26 cellular contexts compared by ENCODE assay signal in the genomic region with DNA sequence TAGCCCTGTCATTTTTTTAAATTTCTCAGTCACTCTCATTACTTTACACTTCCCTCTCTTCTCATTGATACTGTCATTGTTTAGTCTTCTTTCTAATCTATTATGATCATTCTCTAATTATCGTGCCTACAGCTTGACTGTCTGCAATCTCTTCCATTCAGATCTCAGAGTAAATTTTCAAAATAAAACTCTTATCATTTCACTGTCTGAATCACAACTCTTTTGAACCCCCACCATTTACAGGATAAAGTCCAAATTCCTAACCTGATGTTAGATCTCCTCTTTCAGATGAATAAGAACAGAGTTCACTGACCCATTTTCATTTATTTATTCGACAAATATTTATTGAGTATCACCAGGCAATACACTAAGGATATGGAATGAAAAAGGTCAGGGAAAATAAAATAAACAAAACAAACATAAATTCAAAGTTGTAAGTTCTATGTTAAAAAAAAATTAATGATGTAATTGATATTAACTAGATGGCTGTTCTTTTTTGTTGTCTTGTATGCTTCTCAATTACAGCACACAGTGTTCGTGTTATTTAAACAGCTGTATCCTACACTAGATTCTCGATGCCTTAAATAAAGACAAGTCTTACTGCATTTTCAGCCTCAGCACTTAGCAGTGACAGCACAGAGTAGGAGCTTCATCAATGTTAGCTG.
"Had no signal": no experiment of that assay in that cellular context is flagged by ENCODE, and none has a peak within 500 bp of the region (broad histone marks: within the 10 kb centered on the region; RNA-seq: fewer than 3 reads in every experiment).

No MANE protein-coding gene starts in this region.

- H3K4me1 ChIP-seq: left lung, right atrium auricular region, stomach, testis, transverse colon, upper lobe of left lung, vagina had no signal

- H3K27me3 Mint-ChIP-seq: natural killer cell treated with Interleukin-12 subunit alpha and Interleukin-12 subunit beta and Interleukin-15 and Interleukin-18, amount 100 ng/mL, for 72 hours; progenitor cell of endocrine pancreas; stimulated activated naive B cell treated with anti-CD40 and anti-IgM and Interleukin-4, amounts not matched to agents 10 μg/mL and 1 μg/mL and 100 μg/mL, for 72 hours had no signal

- H3K27me3 ChIP-seq: hepatocyte, left lung, ovary, right atrium auricular region, stomach, testis, thyroid gland, transverse colon, upper lobe of left lung, vagina had no signal

- H3K4me3 ChIP-seq: hepatocyte, left lung, lung, mucosa of descending colon, ovary, right atrium auricular region, skin epidermis, stomach, testis, thyroid gland, transverse colon, upper lobe of left lung, vagina had no signal

- DNase-seq: kidney glomerular epithelial cell; left cardiac atrium; left lung; midbrain; mucosa of descending colon; naive thymus-derived CD4-positive, alpha-beta T cell; ovary; stimulated activated CD4-positive, alpha-beta T cell treated with anti-CD3 and anti-CD28 coated beads, Interleukin-12 subunit alpha, Interleukin-12 subunit beta, amount 100 ng/mL, for 4 hours; stimulated activated CD4-positive, alpha-beta T cell treated with anti-CD3 and anti-CD28 coated beads, Interleukin-15, amount 100 ng/mL, for 24 hours; stimulated activated CD4-positive, alpha-beta T cell treated with anti-CD3 and anti-CD28 coated beads, Interleukin-2, amount 100 ng/mL, for 24 hours; stimulated activated CD4-positive, alpha-beta T cell treated with anti-CD3 and anti-CD28 coated beads, Interleukin-4, amount 100 ng/mL, for 1 hour; stimulated activated naive B cell treated with anti-CD40 and anti-IgM and Interleukin-4, amounts not matched to agents 10 μg/mL and 1 μg/mL and 100 μg/mL, for 72 hours; stimulated activated naive CD8-positive, alpha-beta T cell treated with anti-CD3 and anti-CD28 coated beads, Interleukin-15, Interleukin-2, amounts not matched to agents 100 U/mL and 50 U/mL, for 24 hours; stomach; testis; thyroid gland; transverse colon; upper lobe of left lung had no signal

- H3K4me1 Mint-ChIP-seq: naive thymus-derived CD4-positive, alpha-beta T cell; stimulated activated naive B cell treated with anti-CD40 and anti-IgM and Interleukin-4, amounts not matched to agents 10 μg/mL and 1 μg/mL and 100 μg/mL, for 72 hours had no signal

- ATAC-seq: left cardiac atrium; left lung; mucosa of descending colon; naive thymus-derived CD4-positive, alpha-beta T cell; natural killer cell treated with Interleukin-12 subunit alpha and Interleukin-12 subunit beta and Interleukin-15 and Interleukin-18, amount 100 ng/mL, for 72 hours; sciatic nerve; stimulated activated naive B cell treated with anti-CD40 and anti-IgM and Interleukin-4, amounts not matched to agents 10 μg/mL and 1 μg/mL and 100 μg/mL, for 72 hours; stimulated activated naive CD8-positive, alpha-beta T cell treated with anti-CD3 and anti-CD28 coated beads, Interleukin-15, Interleukin-2, amounts not matched to agents 100 U/mL and 50 U/mL, for 24 hours had no signal

- H3K9me3 Mint-ChIP-seq: naive thymus-derived CD4-positive, alpha-beta T cell; stimulated activated naive B cell treated with anti-CD40 and anti-IgM and Interleukin-4, amounts not matched to agents 10 μg/mL and 1 μg/mL and 100 μg/mL, for 72 hours had no signal

- H3K4me3 Mint-ChIP-seq: naive thymus-derived CD4-positive, alpha-beta T cell; natural killer cell treated with Interleukin-12 subunit alpha and Interleukin-12 subunit beta and Interleukin-15 and Interleukin-18, amount 100 ng/mL, for 72 hours; stimulated activated naive B cell treated with anti-CD40 and anti-IgM and Interleukin-4, amounts not matched to agents 10 μg/mL and 1 μg/mL and 100 μg/mL, for 72 hours had no signal

- H3K9me3 ChIP-seq: left lung, mucosa of descending colon, ovary, right atrium auricular region, stomach, testis, thyroid gland, transverse colon, upper lobe of left lung, vagina had no signal

- H3K36me3 ChIP-seq: left lung, ovary, right atrium auricular region, stomach, thyroid gland, transverse colon, upper lobe of left lung, vagina had no signal

- H3K27ac ChIP-seq: hepatocyte, left lung, ovary, right atrium auricular region, skin epidermis, stomach, testis, transverse colon, upper lobe of left lung, vagina had no signal

- H3K27ac Mint-ChIP-seq: naive thymus-derived CD4-positive, alpha-beta T cell; natural killer cell treated with Interleukin-12 subunit alpha and Interleukin-12 subunit beta and Interleukin-15 and Interleukin-18, amount 100 ng/mL, for 72 hours; progenitor cell of endocrine pancreas; stimulated activated naive B cell treated with anti-CD40 and anti-IgM and Interleukin-4, amounts not matched to agents 10 μg/mL and 1 μg/mL and 100 μg/mL, for 72 hours had no signal

- H3K36me3 Mint-ChIP-seq: naive thymus-derived CD4-positive, alpha-beta T cell; natural killer cell treated with Interleukin-12 subunit alpha and Interleukin-12 subunit beta and Interleukin-15 and Interleukin-18, amount 100 ng/mL, for 72 hours; stimulated activated naive B cell treated with anti-CD40 and anti-IgM and Interleukin-4, amounts not matched to agents 10 μg/mL and 1 μg/mL and 100 μg/mL, for 72 hours had no signal
